24 cellular contexts compared by ENCODE assay signal in genomic region chr15:25408929-25409328, GRCh38. TPM values are rescaled to one million over a fixed set of nuclear protein-coding genes. Genes with fewer than 3 reads are reported as not detected.
DNase-seq lines count a peak whose midpoint lies in the region; ATAC-seq, FAIRE-seq and TF ChIP-seq lines count a peak whose summit lies in the region.
"Had no signal": no experiment of that assay in that cellular context is flagged by ENCODE, and none has a peak within 500 bp of the region (broad histone marks: within the 10 kb centered on the region; RNA-seq: fewer than 3 reads in every experiment).

No MANE protein-coding gene starts in this region.

- no peaks in the 10 kb centered on the region for H3K27me3 Mint-ChIP-seq in CD8-positive, alpha-beta memory T cell
- H3K27me3 Mint-ChIP-seq: CD4-positive, alpha-beta T cell had no signal

- POLR2A ChIA-PET in HCT116 (lab: Charles Lee), result no interaction called here
- POLR2A ChIA-PET in A673 (lab: Charles Lee; ENCODE audit: low non-redundant PET), result interaction anchor here (0.7 kb wide), 1 partner anchor 233 kb away, joined by 3 read pairs; no protein-coding TSS in a partner anchor
- POLR2A ChIA-PET in CD8-positive, alpha-beta memory T cell (lab: Charles Lee), result no interaction called here

- DNase-seq in HCT116 (ENCODE audit: low read depth, low spot score) (no peak), hepatocyte (ENCODE audit: low spot score) (no peak), small intestine (peak; percentile 44), A673 (ENCODE audit: low spot score) (no peak), lower lobe of right lung (no peak), testis (no peak)
- no peak for DNase-seq in CD8-positive, alpha-beta memory T cell
- DNase-seq: CD4-positive, alpha-beta T cell; COR-L47; DMS53; KBM-7; MM.1S; NCI-H1417; NCI-H1694; NCI-H2029 treated with DMSO at 0.1 percent for 48 hours; NCI-H226; NCI-H510A; NCI-H69; SHP77 had no signal

- BruUV-seq in HCT116 (replicated peaks; lab: Mats Ljungman, UMichigan), result TSS peak; percentile 2
- BruUV-seq in A673 (replicated peaks; lab: Mats Ljungman, UMichigan), result no TSS peak

- WGBS in hepatocyte (ENCODE audit: low lambda C conversion rate, missing lambda C conversion rate), result 51% methylated on average over 2 of the region's 2 CpGs
- WGBS in small intestine, 3 donors, result 47 to 67% (median 56%) methylated on average over 2 of the region's 2 CpGs
- WGBS in testis, 2 donors, result 92 to 97% methylated on average over 2 of the region's 2 CpGs

- FAIRE-seq in small intestine (lab: Jason Lieb, UNC), result peak; percentile 91
- FAIRE-seq: H1, HTR-8/SVneo had no signal

- H3K27ac Mint-ChIP-seq in CD8-positive, alpha-beta memory T cell, result no peak overlapping the region
- H3K27ac Mint-ChIP-seq: CD4-positive, alpha-beta T cell had no signal

- no peak for TF ChIP-seq CTCF in HCT116 (IDR thresholded peaks at IDR 0.05 in 2 of 3, conservative IDR thresholded peaks at IDR 0.05 in 1 of 3; ENCODE audit: borderline replicate concordance in 1 of 3, insufficient read depth in 1 of 3, low read depth in 2 of 3, low read length in 2 of 3)
- no peak for TF ChIP-seq CTCF in VCaP (conservative IDR thresholded peaks at IDR 0.05)
- no peak for TF ChIP-seq CTCF in hepatocyte (IDR thresholded peaks at IDR 0.05; ENCODE audit: poor library complexity)
- no peak for TF ChIP-seq CTCF in A673 (conservative IDR thresholded peaks at IDR 0.05; ENCODE audit: low read depth, low read length)
- no peak for TF ChIP-seq CTCF in lower lobe of right lung (IDR thresholded peaks at IDR 0.05)
- no peak for TF ChIP-seq CTCF in testis (IDR thresholded peaks at IDR 0.05)

- H4K20me1 ChIP-seq in HCT116 (ENCODE audit: insufficient read depth), result peaks cover 20% of the 10 kb centered on the region; the same call in 1 of the 2 replicates
- H4K20me1 ChIP-seq in hepatocyte (ENCODE audit: insufficient read depth, poor library complexity, severe bottlenecking), result peaks cover 79% of the 10 kb centered on the region

- no peaks in the 10 kb centered on the region for H3K4me1 ChIP-seq in HCT116 (ENCODE audit: control insufficient read depth in 1 of 2, insufficient read depth in 2 of 2, low read length in 2 of 2)
- H3K4me1 ChIP-seq in hepatocyte (ENCODE audit: insufficient read depth), result peaks cover 6% of the 10 kb centered on the region
- H3K4me1 ChIP-seq in small intestine (ENCODE audit: control insufficient read depth in 2 of 2, insufficient read depth in 1 of 2, low read depth in 1 of 2, low read length in 1 of 2), result peaks cover 0 to 1% of the 10 kb centered on the region in 2 donors
- H3K4me1 ChIP-seq in A673 (ENCODE audit: insufficient read depth, low read length, poor library complexity, severe bottlenecking), result no peaks in the 10 kb centered on the region
- H3K4me1 ChIP-seq in lower lobe of right lung, result peaks cover 21% of the 10 kb centered on the region
- H3K4me1 ChIP-seq in CD8-positive, alpha-beta memory T cell (ENCODE audit: insufficient read depth, low read length), result peaks cover 20% of the 10 kb centered on the region
- no peaks in the 10 kb centered on the region for H3K4me1 ChIP-seq in testis

- H3K36me3 ChIP-seq in HCT116 (ENCODE audit: control insufficient read depth in 1 of 2, insufficient read depth in 2 of 2, low read length in 2 of 2) (peaks cover 0 to 15% of the 10 kb centered on the region in 2 experiments; a peak in 1 of 4 replicates), hepatocyte (replicated peaks; ENCODE audit: insufficient read depth, low read depth) (no peaks in the 10 kb centered on the region), small intestine (ENCODE audit: control insufficient read depth in 2 of 2, insufficient read depth in 2 of 2, low read length in 2 of 2) (peaks cover 0 to 2% of the 10 kb centered on the region in 2 donors), A673 (ENCODE audit: insufficient read depth, low read length, poor library complexity, severe bottlenecking) (peaks cover 6% of the 10 kb centered on the region), lower lobe of right lung (no peaks in the 10 kb centered on the region), testis (ENCODE audit: low read depth, missing control alignments) (no peaks in the 10 kb centered on the region)
- H3K36me3 ChIP-seq in CD8-positive, alpha-beta memory T cell (ENCODE audit: insufficient read depth, low read length), result peaks cover 3% of the 10 kb centered on the region

- no peak overlapping the region for H3K4me2 ChIP-seq in HCT116 (ENCODE audit: low read length)
- no peak overlapping the region for H3K4me2 ChIP-seq in hepatocyte
- H3K4me2 ChIP-seq: BLaER1 had no signal

- no peak overlapping the region for H3K9ac ChIP-seq in HCT116 (ENCODE audit: low read length)
- H3K9ac ChIP-seq: BLaER1 had no signal

- intact Hi-C loops in HCT116 (cut with micrococcal nuclease) (no loop called here), A673 (cut with micrococcal nuclease; ENCODE audit: unreplicated experiment) (no loop called here), lower lobe of right lung (cut with DNase I) (no loop called here), testis (cut with DNase I; ENCODE audit: low total_unique reads) (no loop called here)

- RAD21 ChIA-PET in HCT116 (lab: Charles Lee; ENCODE audit: low non-redundant PET in 1 of 2, low total read pairs in 2 of 2, uncharacterized antibody in 2 of 2, unreplicated experiment in 2 of 2), result no interaction called here

- H3K27ac ChIP-seq in HCT116 (ENCODE audit: low read depth, low read length) (no peak overlapping the region), VCaP (peak overlapping the region; percentile 50), hepatocyte (peak overlapping the region; percentile 18), small intestine (ENCODE audit: low read depth in 1 of 2, low read length in 1 of 2) (no peak overlapping the region), A673 (ENCODE audit: low read depth, low read length, poor library complexity, severe bottlenecking) (no peak overlapping the region), lower lobe of right lung (no peak overlapping the region), testis (no peak overlapping the region)
- H3K27ac ChIP-seq in CD8-positive, alpha-beta memory T cell (ENCODE audit: low read depth, low read length), result no peak overlapping the region
- H3K27ac ChIP-seq: BLaER1, RWPE1 had no signal

- H3K4me3 ChIP-seq in HCT116 (replicated peaks in 1 of 2; ENCODE audit: low read depth in 1 of 2, low read length in 2 of 2) (no peak overlapping the region), hepatocyte (no peak overlapping the region), small intestine (ENCODE audit: low read depth in 1 of 2, low read length in 2 of 2) (no peak overlapping the region), A673 (ENCODE audit: low read depth, low read length, poor library complexity, severe bottlenecking) (no peak overlapping the region), lower lobe of right lung (no peak overlapping the region), testis (no peak overlapping the region)
- no peak overlapping the region for H3K4me3 ChIP-seq in CD8-positive, alpha-beta memory T cell (ENCODE audit: low read length)
- H3K4me3 ChIP-seq: BLaER1 had no signal

- H3K79me2 ChIP-seq in HCT116 (ENCODE audit: insufficient read depth, low read length), result peaks cover 99% of the 10 kb centered on the region
- H3K79me2 ChIP-seq in hepatocyte, result peaks cover 99% of the 10 kb centered on the region

- H2AFZ ChIP-seq in HCT116 (ENCODE audit: low read depth, low read length, poor library complexity, severe bottlenecking) (no peak overlapping the region), hepatocyte (no peak overlapping the region)

- no peaks in the 10 kb centered on the region for H3K27me3 ChIP-seq in HCT116 (ENCODE audit: insufficient read depth, low read length)
- no peaks in the 10 kb centered on the region for H3K27me3 ChIP-seq in hepatocyte
- H3K27me3 ChIP-seq in small intestine (ENCODE audit: control insufficient read depth in 2 of 2, insufficient read depth in 2 of 2, low read length in 2 of 2), result no peaks in the 10 kb centered on the region
- no peaks in the 10 kb centered on the region for H3K27me3 ChIP-seq in A673 (replicated peaks; ENCODE audit: insufficient read depth, low read depth, low read length, poor library complexity)
- H3K27me3 ChIP-seq in lower lobe of right lung (ENCODE audit: low read depth), result no peaks in the 10 kb centered on the region
- no peaks in the 10 kb centered on the region for H3K27me3 ChIP-seq in CD8-positive, alpha-beta memory T cell (ENCODE audit: insufficient read depth, low read length, poor library complexity, severe bottlenecking)
- no peaks in the 10 kb centered on the region for H3K27me3 ChIP-seq in testis
- H3K27me3 ChIP-seq: BLaER1 had no signal

- peaks cover 13 to 32% (median 18%) of the 10 kb centered on the region in 3 donors for H3K36me3 Mint-ChIP-seq in CD8-positive, alpha-beta memory T cell

- H3K9me3 Mint-ChIP-seq in CD8-positive, alpha-beta memory T cell, result peaks cover 0 to 3% (median 0%) of the 10 kb centered on the region in 5 donors

- TF ChIP-seq RAD21 in HCT116 (IDR thresholded peaks at IDR 0.05; ENCODE audit: low read depth), result no peak

- H3K4me3 Mint-ChIP-seq in CD8-positive, alpha-beta memory T cell, result no peak overlapping the region
- H3K4me3 Mint-ChIP-seq: CD4-positive, alpha-beta T cell had no signal

- TF ChIP-seq POLR2A in HCT116 (IDR thresholded peaks at IDR 0.05; ENCODE audit: borderline replicate concordance, extremely low read depth, insufficient read depth, insufficient read length) (no peak), testis (IDR thresholded peaks at IDR 0.05) (no peak)

- H3K9me3 ChIP-seq in HCT116 (ENCODE audit: control insufficient read depth in 1 of 2, insufficient read depth in 1 of 2, low read depth in 1 of 2, low read length in 2 of 2) (no peaks in the 10 kb centered on the region), hepatocyte (ENCODE audit: low read depth) (no peaks in the 10 kb centered on the region), small intestine (ENCODE audit: control insufficient read depth, low read depth) (no peaks in the 10 kb centered on the region), A673 (ENCODE audit: low read depth, low read length, poor library complexity, severe bottlenecking) (no peaks in the 10 kb centered on the region), lower lobe of right lung (no peaks in the 10 kb centered on the region), testis (no peaks in the 10 kb centered on the region)
- H3K9me3 ChIP-seq in CD8-positive, alpha-beta memory T cell (ENCODE audit: low read length), result no peaks in the 10 kb centered on the region

- H3K9me2 ChIP-seq in HCT116 (ENCODE audit: insufficient read depth) (no peaks in the 10 kb centered on the region), hepatocyte (replicated peaks; ENCODE audit: insufficient read depth) (no peaks in the 10 kb centered on the region)

- H3K4me1 Mint-ChIP-seq in CD8-positive, alpha-beta memory T cell, result peaks cover 47 to 74% (median 64%) of the 10 kb centered on the region in 3 donors

- CTCF ChIA-PET in HCT116 (lab: Charles Lee), result no interaction called here
- CTCF ChIA-PET in A673 (lab: Charles Lee), result no interaction called here
- CTCF ChIA-PET in CD8-positive, alpha-beta memory T cell (lab: Charles Lee), result no interaction called here

- ATAC-seq in HCT116 (no peak), lower lobe of right lung (no peak)

RNA-seq across cellular contexts. Expression of gene UBE3A, which starts 29.9 kb away (rescaled TPM):
- total RNA-seq in HCT116 (2021; ENCODE audit: unreplicated experiment) (104 TPM), hepatocyte (81.8 and 96.7 TPM in 2 replicates), A673 (2021) (101 and 104 TPM in 2 replicates), lower lobe of right lung (86.1 TPM), testis (100 to 1,000 TPM in 1 of 2 donors, 10 to 100 TPM in 1; 86.5 to 103 TPM)
- 23.6 and 31.9 TPM in 2 replicates for polyA plus RNA-seq in HCT116 (2012)
- polyA plus RNA-seq in hepatocyte (60.3 and 85.5 TPM in 2 replicates), small intestine (10 to 100 TPM; 14.6 to 19.5 (median 15.7) TPM), testis (ENCODE audit: insufficient read depth, low read depth, low replicate concordance) (77.3 TPM)
- total RNA-seq in CD8-positive, alpha-beta memory T cell, result 100 to 1,000 TPM; 119 to 142 TPM
- 141 TPM for polyA plus RNA-seq in CD8-positive, alpha-beta memory T cell

Comparison
In these comparisons a context has a peak if more than half of its experiments do, and no peak if none do; other contexts are left out.
1. H3K27ac ChIP-seq: peak in VCaP (single experiment) and hepatocyte (single experiment); none in HCT116 (single experiment), small intestine (0 of 2), A673 (single experiment), lower lobe of right lung (single experiment), CD8-positive, alpha-beta memory T cell (single experiment) and testis (0 of 2).